ENCODE assay signal across 33 cellular contexts in genomic region chr22:27204817-27205216, GRCh38.
"Had no signal": no experiment of that assay in that cellular context is flagged by ENCODE, and none has a peak within 500 bp of the region (broad histone marks: within the 10 kb centered on the region; RNA-seq: fewer than 3 reads in every experiment).

No MANE protein-coding gene starts in this region.

- H3K36me3 ChIP-seq: adrenal gland, WERI-Rb-1 had no signal

- DNase-seq: activated CD4-positive, alpha-beta memory T cell treated with anti-CD3 and anti-CD28 coated beads for 36 hours; activated CD4-positive, alpha-beta T cell treated with anti-CD3 and anti-CD28 coated beads for 36 hours; activated CD4-positive, alpha-beta T cell treated with anti-CD3 and anti-CD28 coated beads, Interleukin-2, amount 10 ng/mL, durations not matched to agents 24 days and 14 days; activated CD4-positive, CD25-positive, alpha-beta regulatory T cell; activated CD4-positive, CD25-positive, alpha-beta regulatory T cell treated with anti-CD3 and anti-CD28 coated beads, Interleukin-2, amount 50 U/mL, for 72 hours; activated CD8-positive, alpha-beta memory T cell treated with anti-CD3 and anti-CD28 coated beads, Interleukin-2, amount 10 ng/mL, durations not matched to agents 7 days and 5 days; activated CD8-positive, alpha-beta memory T cell treated with anti-CD3 and anti-CD28 coated beads, Interleukin-2, amount 50 U/mL, for 4 hours; activated CD8-positive, alpha-beta T cell treated with anti-CD3 and anti-CD28 coated beads, Interleukin-2, amount 10 ng/mL, durations not matched to agents 7 days and 5 days; activated effector memory CD4-positive, alpha-beta T cell treated with anti-CD3 and anti-CD28 coated beads, Interleukin-2, amount 50 U/mL, for 16 hours; activated naive CD4-positive, alpha-beta T cell treated with anti-CD3 and anti-CD28 coated beads for 36 hours; activated naive CD8-positive, alpha-beta T cell treated with anti-CD3 and anti-CD28 coated beads for 36 hours; activated naive CD8-positive, alpha-beta T cell treated with anti-CD3 and anti-CD28 coated beads, Interleukin-2, amount 50 U/mL, for 24 hours; activated T-cell treated with anti-CD3 and anti-CD28 coated beads, Interleukin-2, amount 50 U/mL, for 1 hour; activated T-cell treated with anti-CD3 and anti-CD28 coated beads, Interleukin-2, amount 50 U/mL, for 48 hours; adrenal gland; amygdala; aorta; body of pancreas; caudate nucleus; effector CD8-positive, alpha-beta T cell; foreskin fibroblast; T-helper 1 cell; T-helper 17 cell; T1000; WERI-Rb-1 had no signal

- ATAC-seq: activated CD4-positive, alpha-beta T cell treated with anti-CD3 and anti-CD28 coated beads for 36 hours; activated CD8-positive, alpha-beta memory T cell treated with anti-CD3 and anti-CD28 coated beads, Interleukin-2, amount 10 ng/mL, durations not matched to agents 7 days and 5 days; activated CD8-positive, alpha-beta T cell treated with anti-CD3 and anti-CD28 coated beads, Interleukin-2, amount 10 ng/mL, durations not matched to agents 7 days and 5 days; activated naive CD8-positive, alpha-beta T cell treated with anti-CD3 and anti-CD28 coated beads, Interleukin-2, amount 50 U/mL, for 24 hours; body of pancreas; esophagus mucosa; T-helper 17 cell had no signal

- H3K9me3 ChIP-seq: adrenal gland, body of pancreas had no signal

- H3K4me3 ChIP-seq: adrenal gland, body of pancreas had no signal

- H3K4me3 Mint-ChIP-seq: activated CD4-positive, alpha-beta memory T cell treated with anti-CD3 and anti-CD28 coated beads for 36 hours; activated CD4-positive, alpha-beta T cell treated with anti-CD3 and anti-CD28 coated beads for 36 hours; activated CD4-positive, alpha-beta T cell treated with anti-CD3 and anti-CD28 coated beads, Interleukin-2, amount 10 ng/mL, durations not matched to agents 24 days and 14 days; activated CD8-positive, alpha-beta memory T cell treated with anti-CD3 and anti-CD28 coated beads, Interleukin-2, amount 10 ng/mL, durations not matched to agents 7 days and 5 days; activated CD8-positive, alpha-beta T cell treated with anti-CD3 and anti-CD28 coated beads, Interleukin-2, amount 10 ng/mL, durations not matched to agents 7 days and 5 days; activated naive CD4-positive, alpha-beta T cell treated with anti-CD3 and anti-CD28 coated beads for 36 hours; activated naive CD4-positive, alpha-beta T cell treated with anti-CD3 and anti-CD28 coated beads, Interleukin-2, amount 50 U/mL, for 24 hours; activated naive CD8-positive, alpha-beta T cell treated with anti-CD3 and anti-CD28 coated beads for 36 hours; activated naive CD8-positive, alpha-beta T cell treated with anti-CD3 and anti-CD28 coated beads, Interleukin-2, amount 50 U/mL, for 24 hours; activated T-helper 1 cell treated with anti-CD3 and anti-CD28 coated beads, Interleukin-12 subunit alpha, Interleukin-12 subunit beta, Interleukin-2, Interleukin-4 antibody, amounts not matched to agents 30 ng/mL and 10 ng/mL and 1 ng/mL, durations not matched to agents 14 hours and 24 hours and 36 hours; T-helper 17 cell; T-helper 2 cell treated with Interferon-gamma antibody and Interleukin-4, amounts not matched to agents 5 μg/mL and 100 μg/mL, for 36 hours had no signal

- H3K27me3 Mint-ChIP-seq: activated CD4-positive, alpha-beta memory T cell treated with anti-CD3 and anti-CD28 coated beads for 36 hours; activated CD4-positive, alpha-beta T cell treated with anti-CD3 and anti-CD28 coated beads, Interleukin-2, amount 10 ng/mL, durations not matched to agents 24 days and 14 days; activated CD8-positive, alpha-beta memory T cell treated with anti-CD3 and anti-CD28 coated beads, Interleukin-2, amount 10 ng/mL, durations not matched to agents 7 days and 5 days had no signal

- FAIRE-seq: colon, endometrium, frontal cortex had no signal

- H3K4me1 ChIP-seq: adrenal gland had no signal

- H3K27me3 ChIP-seq: body of pancreas had no signal

- H3K4me1 Mint-ChIP-seq: activated CD4-positive, alpha-beta T cell treated with anti-CD3 and anti-CD28 coated beads for 36 hours; activated CD4-positive, alpha-beta T cell treated with anti-CD3 and anti-CD28 coated beads, Interleukin-2, amount 10 ng/mL, durations not matched to agents 24 days and 14 days; activated CD8-positive, alpha-beta memory T cell treated with anti-CD3 and anti-CD28 coated beads, Interleukin-2, amount 10 ng/mL, durations not matched to agents 7 days and 5 days; activated naive CD4-positive, alpha-beta T cell treated with anti-CD3 and anti-CD28 coated beads, Interleukin-2, amount 50 U/mL, for 24 hours; activated naive CD8-positive, alpha-beta T cell treated with anti-CD3 and anti-CD28 coated beads for 36 hours; activated naive CD8-positive, alpha-beta T cell treated with anti-CD3 and anti-CD28 coated beads, Interleukin-2, amount 50 U/mL, for 24 hours; T-helper 17 cell had no signal

- H3K27ac Mint-ChIP-seq: activated CD4-positive, alpha-beta memory T cell treated with anti-CD3 and anti-CD28 coated beads for 36 hours; activated CD4-positive, alpha-beta T cell treated with anti-CD3 and anti-CD28 coated beads for 36 hours; activated CD4-positive, alpha-beta T cell treated with anti-CD3 and anti-CD28 coated beads, Interleukin-2, amount 10 ng/mL, durations not matched to agents 24 days and 14 days; activated CD8-positive, alpha-beta memory T cell treated with anti-CD3 and anti-CD28 coated beads, Interleukin-2, amount 10 ng/mL, durations not matched to agents 7 days and 5 days; activated CD8-positive, alpha-beta T cell treated with anti-CD3 and anti-CD28 coated beads, Interleukin-2, amount 10 ng/mL, durations not matched to agents 7 days and 5 days; activated naive CD4-positive, alpha-beta T cell treated with anti-CD3 and anti-CD28 coated beads for 36 hours; activated naive CD4-positive, alpha-beta T cell treated with anti-CD3 and anti-CD28 coated beads, Interleukin-2, amount 50 U/mL, for 24 hours; activated naive CD8-positive, alpha-beta T cell treated with anti-CD3 and anti-CD28 coated beads for 36 hours; activated naive CD8-positive, alpha-beta T cell treated with anti-CD3 and anti-CD28 coated beads, Interleukin-2, amount 50 U/mL, for 24 hours; activated T-helper 1 cell treated with anti-CD3 and anti-CD28 coated beads, Interleukin-12 subunit alpha, Interleukin-12 subunit beta, Interleukin-2, Interleukin-4 antibody, amounts not matched to agents 30 ng/mL and 10 ng/mL and 1 ng/mL, durations not matched to agents 14 hours and 24 hours and 36 hours; activated T-helper 2 cell treated with anti-CD3 and anti-CD28 coated beads, Interferon-gamma antibody, Interleukin-2, Interleukin-4, amounts not matched to agents 10 μg/mL and 5 μg/mL and 100 μg/mL, durations not matched to agents 14 hours and 24 hours and 36 hours; T-helper 17 cell; T-helper 2 cell treated with Interferon-gamma antibody and Interleukin-4, amounts not matched to agents 5 μg/mL and 100 μg/mL, for 36 hours had no signal

- H3K36me3 Mint-ChIP-seq: activated CD4-positive, alpha-beta memory T cell treated with anti-CD3 and anti-CD28 coated beads for 36 hours; activated CD8-positive, alpha-beta memory T cell treated with anti-CD3 and anti-CD28 coated beads, Interleukin-2, amount 10 ng/mL, durations not matched to agents 7 days and 5 days; activated naive CD4-positive, alpha-beta T cell treated with anti-CD3 and anti-CD28 coated beads, Interleukin-2, amount 50 U/mL, for 24 hours; activated naive CD8-positive, alpha-beta T cell treated with anti-CD3 and anti-CD28 coated beads for 36 hours had no signal

- H3K27ac ChIP-seq: adrenal gland, body of pancreas, WERI-Rb-1 had no signal

- H3K9me3 Mint-ChIP-seq: activated CD4-positive, alpha-beta memory T cell treated with anti-CD3 and anti-CD28 coated beads for 36 hours; activated CD4-positive, alpha-beta T cell treated with anti-CD3 and anti-CD28 coated beads, Interleukin-2, amount 10 ng/mL, durations not matched to agents 24 days and 14 days; activated naive CD4-positive, alpha-beta T cell treated with anti-CD3 and anti-CD28 coated beads for 36 hours; activated naive CD4-positive, alpha-beta T cell treated with anti-CD3 and anti-CD28 coated beads, Interleukin-2, amount 50 U/mL, for 24 hours; activated naive CD8-positive, alpha-beta T cell treated with anti-CD3 and anti-CD28 coated beads for 36 hours; activated naive CD8-positive, alpha-beta T cell treated with anti-CD3 and anti-CD28 coated beads, Interleukin-2, amount 50 U/mL, for 24 hours; activated T-helper 1 cell treated with anti-CD3 and anti-CD28 coated beads, Interleukin-12 subunit alpha, Interleukin-12 subunit beta, Interleukin-2, Interleukin-4 antibody, amounts not matched to agents 30 ng/mL and 10 ng/mL and 1 ng/mL, durations not matched to agents 14 hours and 24 hours and 36 hours; activated T-helper 2 cell treated with anti-CD3 and anti-CD28 coated beads, Interferon-gamma antibody, Interleukin-2, Interleukin-4, amounts not matched to agents 10 μg/mL and 5 μg/mL and 100 μg/mL, durations not matched to agents 14 hours and 24 hours and 36 hours; T-helper 2 cell treated with Interferon-gamma antibody and Interleukin-4, amounts not matched to agents 5 μg/mL and 100 μg/mL, for 36 hours had no signal
